In genomic region chr7:73555411-73555982, GRCh38 we compare ENCODE assay signal across 10 cellular contexts. TPM values are rescaled to one million over a fixed set of nuclear protein-coding genes. Genes with fewer than 3 reads are reported as not detected.
DNase-seq lines count a peak whose midpoint lies in the region; ATAC-seq, FAIRE-seq and TF ChIP-seq lines count a peak whose summit lies in the region.
"Had no signal": no experiment of that assay in that cellular context is flagged by ENCODE, and none has a peak within 500 bp of the region (broad histone marks: within the 10 kb centered on the region; RNA-seq: fewer than 3 reads in every experiment).

No MANE protein-coding gene starts in this region.

- DNase-seq in GM06990 (ENCODE audit: extremely low read depth, insufficient read length) (no peak), RCC 7860 (ENCODE audit: low spot score) (peak; percentile 63), fibroblast of gingiva (ENCODE audit: low read depth) (peak; percentile 42), cerebellar nuclear complex (lab: John Stamatoyannopoulos, UW) (no peak), 8988T (no peak)
- DNase-seq: NCI-H1092 treated with DMSO at 0.1 percent for 48 hours had no signal

- H3K4me3 ChIP-seq in GM06990 (replicated peaks; ENCODE audit: low read depth, low read length) (peak overlapping the region; percentile 98), skeletal muscle tissue (ENCODE audit: low read length in 3 of 3) (peak overlapping the region in 2 of 3 donors; percentile 41 to 90)

- no peak for TF ChIP-seq CTCF in GM06990 (IDR thresholded peaks at IDR 0.05; ENCODE audit: insufficient read depth, low read length, poor library complexity, severe bottlenecking)

- no peaks in the 10 kb centered on the region for H3K9me3 ChIP-seq in skeletal muscle tissue (ENCODE audit: control insufficient read depth in 3 of 3, low read length in 3 of 3)

- no peaks in the 10 kb centered on the region for H3K27me3 ChIP-seq in GM06990 (replicated peaks; ENCODE audit: control insufficient read depth, insufficient read depth, low read length)
- H3K27me3 ChIP-seq in skeletal muscle tissue (ENCODE audit: control insufficient read depth in 3 of 3, insufficient read depth in 3 of 3, low read length in 3 of 3): no peaks in the 10 kb centered on the region

- peak overlapping the region; percentile 27 to 91 (median 86) for H3K9ac ChIP-seq in skeletal muscle tissue (ENCODE audit: low read depth in 1 of 3, low read length in 3 of 3)

- H3K36me3 ChIP-seq in GM06990 (ENCODE audit: control insufficient read depth, insufficient read depth, low read length) (peaks cover 9% of the 10 kb centered on the region), skeletal muscle tissue (ENCODE audit: control insufficient read depth in 3 of 3, insufficient read depth in 3 of 3, low read length in 3 of 3) (peaks cover 11 to 23% (median 12%) of the 10 kb centered on the region in 3 donors)

- ATAC-seq in GM21786 (IDR thresholded peaks at IDR 0.05; ENCODE audit: unreplicated experiment) (no peak), GM21367 (IDR thresholded peaks at IDR 0.05; ENCODE audit: unreplicated experiment) (no peak)

- peak; percentile 70 for FAIRE-seq in RCC 7860 (lab: Jason Lieb, UNC)
- FAIRE-seq: islet of Langerhans had no signal

- peaks cover 23 to 46% (median 34%) of the 10 kb centered on the region in 3 donors for H3K4me1 ChIP-seq in skeletal muscle tissue (ENCODE audit: control insufficient read depth in 3 of 3, insufficient read depth in 3 of 3, low read length in 3 of 3)

- peak overlapping the region; percentile 97 for H3K27ac ChIP-seq in skeletal muscle tissue (ENCODE audit: low read depth, low read length)

RNA-seq across cellular contexts. Expression of gene BCL7B, which starts 2.0 kb away (rescaled TPM):
- total RNA-seq in skeletal muscle tissue: 6.8 TPM

RNA-seq across cellular contexts. Expression of gene TBL2, which starts 22.9 kb away (rescaled TPM):
- 54.8 TPM for total RNA-seq in skeletal muscle tissue

RNA-seq across cellular contexts. Expression of gene BAZ1B, which starts 33.4 kb away (rescaled TPM):
- total RNA-seq in skeletal muscle tissue: 38.1 TPM

Comparison
In these comparisons a context has a peak if more than half of its experiments do, and no peak if none do; other contexts are left out.
1. DNase-seq: peak in RCC 7860 (single experiment) and fibroblast of gingiva (single experiment); none in GM06990 (single experiment), cerebellar nuclear complex (0 of 2) and 8988T (single experiment).